25 cellular contexts compared by ENCODE assay signal in genomic region chr6:169396554-169397163, GRCh38.
"Had no signal": no experiment of that assay in that cellular context is flagged by ENCODE, and none has a peak within 500 bp of the region (broad histone marks: within the 10 kb centered on the region; RNA-seq: fewer than 3 reads in every experiment).

No MANE protein-coding gene starts in this region.

- H3K9me3 ChIP-seq: gastrocnemius medialis, thyroid gland had no signal

- H3K27ac ChIP-seq: breast epithelium, coronary artery, gastrocnemius medialis, heart left ventricle, left lung, thyroid gland had no signal

- FAIRE-seq: astrocyte, endometrium, TTC549 had no signal

- DNase-seq: activated B cell treated with CpG ODN at 0.5 μM for 24 hours; activated CD4-positive, alpha-beta T cell treated with anti-CD3 and anti-CD28 coated beads for 48 hours; activated CD8-positive, alpha-beta memory T cell treated with anti-CD3 and anti-CD28 coated beads, Interleukin-2, amount 50 U/mL, for 48 hours; activated CD8-positive, alpha-beta T cell treated with anti-CD3 and anti-CD28 coated beads for 36 hours; activated effector memory CD4-positive, alpha-beta T cell treated with Interleukin-2 at 50 U/mL for 16 hours; activated naive CD4-positive, alpha-beta T cell treated with anti-CD3 and anti-CD28 coated beads, Interleukin-2, amount 10 ng/mL, durations not matched to agents 7 days and 5 days; activated T-cell treated with anti-CD3 and anti-CD28 coated beads, Interleukin-2, amount 50 U/mL, for 48 hours; erythroblast; gastrocnemius medialis; heart left ventricle; left lung; mammary epithelial cell; midbrain; nephron progenitor cell; occipital lobe; retina; stimulated activated CD8-positive, alpha-beta memory T cell treated with anti-CD3 and anti-CD28 coated beads, Interleukin-4, amount 100 ng/mL, for 48 hours; stimulated activated naive CD4-positive, alpha-beta T cell treated with Interleukin-2 at 50 U/mL for 16 hours; T-helper 2 cell; thyroid gland had no signal

- H3K4me1 ChIP-seq: breast epithelium, gastrocnemius medialis, heart left ventricle, left lung, thyroid gland had no signal

- ATAC-seq: activated CD8-positive, alpha-beta T cell treated with anti-CD3 and anti-CD28 coated beads for 36 hours; gastrocnemius medialis; heart left ventricle; left lung had no signal

- H3K36me3 ChIP-seq: breast epithelium, gastrocnemius medialis, heart left ventricle, left lung, thyroid gland had no signal

- H3K27me3 ChIP-seq: breast epithelium, gastrocnemius medialis, heart left ventricle, left lung, thyroid gland had no signal

- H3K4me3 ChIP-seq: breast epithelium, coronary artery, gastrocnemius medialis, heart left ventricle, left lung, thyroid gland had no signal
